In the genomic region with DNA sequence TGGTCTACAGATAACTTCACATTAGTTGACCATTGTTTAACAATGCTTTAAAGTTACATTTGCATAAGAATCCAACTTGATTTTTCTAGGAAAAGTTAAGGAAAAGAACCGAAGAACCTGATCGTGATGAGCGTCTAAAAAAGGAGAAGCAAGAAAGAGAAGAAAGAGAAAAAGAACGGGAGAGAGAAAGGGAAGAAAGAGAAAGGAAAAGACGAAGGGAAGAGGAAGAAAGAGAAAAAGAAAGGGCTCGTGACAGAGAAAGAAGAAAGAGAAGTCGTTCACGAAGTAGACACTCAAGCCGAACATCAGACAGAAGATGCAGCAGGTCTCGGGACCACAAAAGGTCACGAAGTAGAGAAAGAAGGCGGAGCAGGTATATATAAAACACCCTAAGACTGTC, we compare ENCODE assay signal across 29 cellular contexts. TPM values are rescaled to one million over a fixed set of nuclear protein-coding genes. Genes with fewer than 3 reads are reported as not detected.
"Had no signal": no experiment of that assay in that cellular context is flagged by ENCODE, and none has a peak within 500 bp of the region (broad histone marks: within the 10 kb centered on the region; RNA-seq: fewer than 3 reads in every experiment).

No MANE protein-coding gene starts in this region.

- DNase-seq: activated CD4-positive, alpha-beta memory T cell treated with anti-CD3 and anti-CD28 coated beads, Interleukin-2, amount 10 ng/mL, durations not matched to agents 7 days and 5 days; activated CD4-positive, alpha-beta T cell treated with anti-CD3 and anti-CD28 coated beads, Interleukin-2, amount 50 U/mL, for 1 hour; activated CD4-positive, CD25-positive, alpha-beta regulatory T cell; activated CD8-positive, alpha-beta memory T cell treated with anti-CD3 and anti-CD28 coated beads, Interleukin-2, amount 50 U/mL, for 48 hours; activated T-cell treated with anti-CD3 and anti-CD28 coated beads, Interleukin-2, amount 50 U/mL, for 1 hour; brain microvascular endothelial cell; cerebellar nuclear complex; Kasumi-1; KBM-7; NCI-H1092; NCI-H1417; NCI-H1930; NCI-H2107; NCI-H2171 treated with DMSO at 0.1 percent for 48 hours; NCI-H345; NCI-H510A; NCI-H526 treated with DMSO at 0.1 percent for 48 hours; NCI-H82; RPMI8226; T-cell; T-helper 2 cell; T1000 had no signal

- H3K4me3 Mint-ChIP-seq: activated CD4-positive, alpha-beta memory T cell treated with anti-CD3 and anti-CD28 coated beads, Interleukin-2, amount 10 ng/mL, durations not matched to agents 7 days and 5 days; T-cell had no signal

- H3K4me3 ChIP-seq: cardiac muscle cell, SK-N-MC had no signal

- H3K9me3 Mint-ChIP-seq: activated CD4-positive, alpha-beta memory T cell treated with anti-CD3 and anti-CD28 coated beads, Interleukin-2, amount 10 ng/mL, durations not matched to agents 7 days and 5 days; activated naive CD4-positive, alpha-beta T cell treated with anti-CD3 and anti-CD28 coated beads, Interleukin-2, amount 50 U/mL, for 72 hours; T-cell had no signal

- ATAC-seq: activated naive CD4-positive, alpha-beta T cell treated with anti-CD3 and anti-CD28 coated beads, Interleukin-2, amount 50 U/mL, for 72 hours; Panc1; Right ventricle myocardium inferior; T-cell had no signal

- H3K27me3 ChIP-seq: brain microvascular endothelial cell, cardiac muscle cell had no signal

- FAIRE-seq: TTC549 had no signal

- H3K27ac ChIP-seq: brain microvascular endothelial cell, cardiac muscle cell, SK-N-MC had no signal

- H3K27me3 Mint-ChIP-seq: activated CD4-positive, alpha-beta memory T cell treated with anti-CD3 and anti-CD28 coated beads, Interleukin-2, amount 10 ng/mL, durations not matched to agents 7 days and 5 days; T-cell had no signal

- H3K27ac Mint-ChIP-seq: activated CD4-positive, alpha-beta memory T cell treated with anti-CD3 and anti-CD28 coated beads, Interleukin-2, amount 10 ng/mL, durations not matched to agents 7 days and 5 days; activated naive CD4-positive, alpha-beta T cell treated with anti-CD3 and anti-CD28 coated beads, Interleukin-2, amount 50 U/mL, for 72 hours; T-cell had no signal

RNA-seq across cellular contexts. Expression of gene ANKRD40CL, which starts 21.7 kb away (rescaled TPM):
- total RNA-seq: activated CD4-positive, alpha-beta memory T cell treated with anti-CD3 and anti-CD28 coated beads, Interleukin-2, amount 10 ng/mL, durations not matched to agents 7 days and 5 days; activated naive CD4-positive, alpha-beta T cell treated with anti-CD3 and anti-CD28 coated beads, Interleukin-2, amount 50 U/mL, for 72 hours; cardiac muscle cell; OCI-LY7; Right ventricle myocardium inferior; T-cell had no signal
- polyA plus RNA-seq: cardiac muscle cell had no signal
